In the genomic region with DNA sequence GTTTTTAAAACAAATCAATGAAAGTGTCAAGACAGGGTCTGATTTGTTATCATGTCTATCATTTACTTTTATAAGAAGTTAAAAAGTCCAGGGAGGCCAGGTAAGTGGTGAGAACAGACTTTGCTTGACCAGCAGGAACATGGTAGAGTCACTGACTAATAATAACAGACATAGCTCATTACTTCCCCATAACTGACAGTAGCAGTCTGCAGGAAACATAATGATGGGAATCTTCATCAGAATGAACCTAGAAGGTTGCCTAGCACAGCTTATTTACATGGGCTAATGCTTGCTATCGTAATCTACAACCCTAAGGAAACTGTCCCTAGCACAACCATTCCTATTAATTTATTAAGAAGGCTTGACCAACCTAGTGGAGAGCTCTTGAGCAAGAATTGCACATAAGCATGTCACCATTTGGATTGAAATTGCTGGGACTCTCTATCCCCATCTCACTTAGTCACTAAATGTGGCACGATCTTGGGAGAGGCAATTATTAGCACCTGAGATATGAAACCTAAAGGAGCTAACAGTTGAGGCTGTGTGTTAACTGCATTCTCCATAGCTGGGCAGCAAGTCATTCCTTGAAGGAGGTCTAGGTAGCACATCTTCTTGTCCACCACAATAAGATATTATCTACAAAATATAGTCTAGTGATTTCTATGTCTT, we compare ENCODE assay signal across 18 cellular contexts.
A peak's percentile ranks its signal among the peaks of the same experiment; 100 is the strongest.
DNase-seq lines count a peak whose midpoint lies in the region; ATAC-seq and TF ChIP-seq lines count a peak whose summit lies in the region.
"Had no signal": no experiment of that assay in that cellular context is flagged by ENCODE, and none has a peak within 500 bp of the region (broad histone marks: within the 10 kb centered on the region; RNA-seq: fewer than 3 reads in every experiment).

No MANE protein-coding gene starts in this region.

- H3K36me3 ChIP-seq in gastrocnemius medialis (no peaks in the 10 kb centered on the region), ovary (no peaks in the 10 kb centered on the region)
- H3K36me3 ChIP-seq: BLaER1 had no signal

- in situ Hi-C loops in gastrocnemius medialis (cut with MboI; ENCODE audit: low sequenced_read_pairs in 4 of 4): no loop called here

- ATAC-seq in gastrocnemius medialis: peak; percentile 61 to 72
- no peak for ATAC-seq in GM18519 (IDR thresholded peaks at IDR 0.05; ENCODE audit: low FRiP score, unreplicated experiment)
- ATAC-seq: CD8-positive, alpha-beta T cell had no signal

- TF ChIP-seq CTCF in gastrocnemius medialis (IDR thresholded peaks at IDR 0.05 in 4 of 5, conservative IDR thresholded peaks at IDR 0.05 in 1 of 5) (no peak), ovary (IDR thresholded peaks at IDR 0.05) (no peak)

- H3K4me1 ChIP-seq in gastrocnemius medialis (peaks cover 0 to 11% of the 10 kb centered on the region in 2 donors), ovary (ENCODE audit: insufficient read depth) (no peaks in the 10 kb centered on the region)
- H3K4me1 ChIP-seq: BLaER1, Caco-2 had no signal

- H3K4me3 ChIP-seq in gastrocnemius medialis: no peak overlapping the region
- no peak overlapping the region for H3K4me3 ChIP-seq in ovary
- H3K4me3 ChIP-seq: BLaER1, GM23248 had no signal

- WGBS in ovary, 3 donors: 88 to 93% (median 92%) methylated on average over 2 of the region's 2 CpGs

- H3K9me3 ChIP-seq in gastrocnemius medialis (no peaks in the 10 kb centered on the region), ovary (no peaks in the 10 kb centered on the region)
- H3K9me3 ChIP-seq: BLaER1, Caco-2 had no signal

- intact Hi-C loops in gastrocnemius medialis (cut with DNase I; ENCODE audit: low total_unique reads) (no loop called here), ovary (cut with DNase I) (no loop called here)

- DNase-seq in DMS79 treated with DMSO at 0.1 percent for 48 hours (lab: John Stamatoyannopoulos, UW) (peak; percentile 38), DMS79 (lab: John Stamatoyannopoulos, UW) (no peak), kidney tubule cell (ENCODE audit: low spot score) (peak; percentile 37), gastrocnemius medialis (no peak), ovary (no peak)
- DNase-seq: Caco-2; CD4-positive, CD25-positive, alpha-beta regulatory T cell; CD8-positive, alpha-beta T cell; DMS 273 treated with DMSO at 0.1 percent for 48 hours; DND-41; GDM1; GM23248; H7; HCEC 1CT had no signal

- TF ChIP-seq POLR2A in gastrocnemius medialis (IDR thresholded peaks at IDR 0.05): no peak
- no peak for TF ChIP-seq POLR2A in ovary (IDR thresholded peaks at IDR 0.05)

- H3K27ac ChIP-seq in gastrocnemius medialis: peak overlapping the region in 2 of 4 donors; percentile 14
- H3K27ac ChIP-seq in ovary: no peak overlapping the region
- H3K27ac ChIP-seq: 22Rv1, BLaER1, C4-2B, GM23248 had no signal

- no peak for TF ChIP-seq EP300 in ovary (IDR thresholded peaks at IDR 0.05)

- H3K27me3 ChIP-seq in gastrocnemius medialis: no peaks in the 10 kb centered on the region
- no peaks in the 10 kb centered on the region for H3K27me3 ChIP-seq in ovary
- H3K27me3 ChIP-seq: BLaER1 had no signal

Comparison
In these comparisons a context has a peak if more than half of its experiments do, and no peak if none do; other contexts are left out.
1. DNase-seq: peak in DMS79 treated with DMSO at 0.1 percent for 48 hours (single experiment) and kidney tubule cell (single experiment); none in DMS79 (single experiment), gastrocnemius medialis (0 of 2) and ovary (0 of 5).